Comparison of ENCODE assay signal across 1 cellular context in genomic region chr9:129163753-129164152, GRCh38.
TF ChIP-seq lines count a peak whose summit lies in the region.

No MANE protein-coding gene starts in this region.

TF ChIP-seq in HCT116, 20 proteins besides CTCF, POLR2A, EP300 and RAD21 (continued from another document):
- TF ChIP-seq REST (IDR thresholded peaks at IDR 0.05; ENCODE audit: low read depth) (no peak), SIN3A (IDR thresholded peaks at IDR 0.05; ENCODE audit: low read depth) (no peak), CEBPB (IDR thresholded peaks at IDR 0.05; ENCODE audit: low read depth) (no peak), EZH2 (IDR thresholded peaks at IDR 0.05) (no peak), ATF3 (IDR thresholded peaks at IDR 0.05) (no peak), ZFX (IDR thresholded peaks at IDR 0.05) (no peak), CBX3 (IDR thresholded peaks at IDR 0.05; ENCODE audit: low read depth) (no peak)
